12 cellular contexts compared by ENCODE assay signal in genomic region chr5:67807116-67807888, GRCh38.
DNase-seq lines count a peak whose midpoint lies in the region; ATAC-seq, FAIRE-seq and TF ChIP-seq lines count a peak whose summit lies in the region.
"Had no signal": no experiment of that assay in that cellular context is flagged by ENCODE, and none has a peak within 500 bp of the region (broad histone marks: within the 10 kb centered on the region; RNA-seq: fewer than 3 reads in every experiment).

No MANE protein-coding gene starts in this region.

- H4K20me1 ChIP-seq in HepG2 (ENCODE audit: insufficient read depth, low read length) = no peaks in the 10 kb centered on the region

- H3K9me3 ChIP-seq in right lobe of liver = no peaks in the 10 kb centered on the region
- no peaks in the 10 kb centered on the region for H3K9me3 ChIP-seq in HepG2 (ENCODE audit: low read length)
- H3K9me3 ChIP-seq: mucosa of descending colon had no signal

- intact Hi-C loops in right lobe of liver (cut with DNase I) = no loop called here
- intact Hi-C loops in HepG2 (cut with micrococcal nuclease; ENCODE audit: unreplicated experiment) = no loop called here

- DNase-seq in right lobe of liver = no peak
- DNase-seq in HepG2 (ENCODE audit: low spot score) = no peak
- DNase-seq in cerebellum (ENCODE audit: low spot score) = peak; percentile 41
- DNase-seq in superior temporal gyrus (ENCODE audit: extremely low spot score) = peak; percentile 53
- DNase-seq in NK-92 treated with Interleukin-12 subunit alpha and Interleukin-12 subunit beta, amount 100 ng/mL, for 24 hours (lab: John Stamatoyannopoulos, UW) = no peak
- no peak for DNase-seq in stimulated activated CD4-positive, alpha-beta T cell treated with anti-CD3 and anti-CD28 coated beads, Interleukin-12 subunit alpha, Interleukin-12 subunit beta, amount 100 ng/mL, for 4 hours
- DNase-seq: activated CD8-positive, alpha-beta memory T cell treated with anti-CD3 and anti-CD28 coated beads for 24 hours; mucosa of descending colon; MV-4-11; T-helper 17 cell had no signal

- TF ChIP-seq RAD21 in HepG2 (CRISPR knock-in tag; IDR thresholded peaks at IDR 0.05) = no peak

- CTCF ChIA-PET in HepG2 (lab: Yijun Ruan, JAX; ENCODE audit: low intra/inter-chr PET ratio, low total read pairs) = no interaction called here

- TF ChIP-seq EP300 in HepG2 (IDR thresholded peaks at IDR 0.05; ENCODE audit: low read depth in 2 of 2, low read length in 2 of 2) (no peak), HepG2 (CRISPR knock-in tag; IDR thresholded peaks at IDR 0.05; ENCODE audit: borderline replicate concordance) (no peak)

- no peak overlapping the region for H3K9ac ChIP-seq in HepG2 (ENCODE audit: insufficient read depth, low read depth, low read length)

- H3K27ac ChIP-seq in right lobe of liver (no peak overlapping the region), HepG2 (ENCODE audit: extremely low read length, insufficient read depth, low read length) (no peak overlapping the region)

- no TSS peak for BruUV-seq in HepG2 (replicated peaks; lab: Mats Ljungman, UMichigan)

- H3K4me3 ChIP-seq in right lobe of liver (no peak overlapping the region), HepG2 (replicated peaks in 1 of 3; ENCODE audit: insufficient read depth in 1 of 3, low read depth in 2 of 3, low read length in 3 of 3) (no peak overlapping the region)
- H3K4me3 ChIP-seq: mucosa of descending colon had no signal

- no peaks in the 10 kb centered on the region for H3K79me2 ChIP-seq in HepG2 (ENCODE audit: insufficient read depth, low read length)

- 34% methylated on average over 4 of the region's 4 CpGs for WGBS in right lobe of liver (ENCODE audit: insufficient coverage, low coverage, low lambda C conversion rate, missing lambda C conversion rate)
- 80% methylated on average over 4 of the region's 4 CpGs for WGBS in HepG2 (ENCODE audit: low lambda C conversion rate)

- no peak for FAIRE-seq in HepG2 (lab: Jason Lieb, UNC)

- H3K27me3 ChIP-seq in right lobe of liver (no peaks in the 10 kb centered on the region), HepG2 (ENCODE audit: control insufficient read depth in 1 of 2, insufficient read depth in 2 of 2, low read length in 2 of 2) (no peaks in the 10 kb centered on the region)

- POLR2A ChIA-PET in HepG2 (lab: Yijun Ruan, JAX) = no interaction called here

- peaks cover 0 to 23% (median 0%) of the 10 kb centered on the region in 4 donors for H3K4me1 ChIP-seq in right lobe of liver
- H3K4me1 ChIP-seq in HepG2 (ENCODE audit: insufficient read depth, low read length) = no peaks in the 10 kb centered on the region

- H3K4me2 ChIP-seq in HepG2 (ENCODE audit: low read depth, low read length) = no peak overlapping the region

- no peaks in the 10 kb centered on the region for H3K36me3 ChIP-seq in right lobe of liver
- H3K36me3 ChIP-seq in HepG2 (replicated peaks in 1 of 2; ENCODE audit: control insufficient read depth in 1 of 2, insufficient read depth in 2 of 2, low read length in 2 of 2) = no peaks in the 10 kb centered on the region

- no peak overlapping the region for H2AFZ ChIP-seq in HepG2 (ENCODE audit: low read length)

- ATAC-seq in right lobe of liver (peak; percentile 11 to 60 (median 36)), HepG2 (no peak), HG02763 (IDR thresholded peaks at IDR 0.05; ENCODE audit: unreplicated experiment) (peak; percentile 43), HG02870 (IDR thresholded peaks at IDR 0.05; ENCODE audit: unreplicated experiment) (no peak)
- ATAC-seq: mucosa of descending colon, T-helper 17 cell had no signal

- no peak for TF ChIP-seq POLR2A in right lobe of liver (IDR thresholded peaks at IDR 0.05)
- TF ChIP-seq POLR2A in HepG2 (IDR thresholded peaks at IDR 0.05; ENCODE audit: insufficient read depth in 1 of 2, low read depth in 2 of 2, low read length in 2 of 2) = no peak

- TF ChIP-seq CTCF in right lobe of liver (IDR thresholded peaks at IDR 0.05) (no peak), HepG2 (CRISPR knock-in tag; IDR thresholded peaks at IDR 0.05) (no peak)

- in situ Hi-C loops in HepG2 (cut with HindIII; ENCODE audit: extremely low pct_ligation_motif_present, low pct_unique_long_range_greater_than_20kb) = no loop called here

TF ChIP-seq in HepG2, 621 proteins besides CTCF, POLR2A, EP300 and RAD21:
- TF ChIP-seq ZNF451 (CRISPR knock-in tag; IDR thresholded peaks at IDR 0.05) = no peak
- TF ChIP-seq PTBP1 (IDR thresholded peaks at IDR 0.05; ENCODE audit: low read depth, low read length, poor library complexity, severe bottlenecking) = no peak
- TF ChIP-seq RXRB (CRISPR knock-in tag; IDR thresholded peaks at IDR 0.05; ENCODE audit: borderline replicate concordance) = no peak
- no peak for TF ChIP-seq ZNF468 (CRISPR knock-in tag; IDR thresholded peaks at IDR 0.05)
- no peak for TF ChIP-seq HNRNPK (IDR thresholded peaks at IDR 0.05; ENCODE audit: low read depth, low read length, poor library complexity, severe bottlenecking)
- TF ChIP-seq MED1 (CRISPR knock-in tag; IDR thresholded peaks at IDR 0.05) = no peak
- no peak for TF ChIP-seq HOXA5 (CRISPR knock-in tag; IDR thresholded peaks at IDR 0.05)
- no peak for TF ChIP-seq ZFY (CRISPR knock-in tag; IDR thresholded peaks at IDR 0.05)
- no peak for TF ChIP-seq UBTF (CRISPR knock-in tag; IDR thresholded peaks at IDR 0.05)
- TF ChIP-seq ZNF572 (CRISPR knock-in tag; IDR thresholded peaks at IDR 0.05) = no peak
TF ChIP-seq in HepG2: peak in this region for 0.

Comparison
In these comparisons a context has a peak if more than half of its experiments do, and no peak if none do; other contexts are left out.
1. ATAC-seq: peak in right lobe of liver (4 of 4) and HG02763 (single experiment); none in HepG2 (single experiment) and HG02870 (single experiment).
2. DNase-seq: peak in cerebellum (single experiment) and superior temporal gyrus (single experiment); none in right lobe of liver (0 of 3), HepG2 (single experiment), NK-92 treated with Interleukin-12 subunit alpha and Interleukin-12 subunit beta, amount 100 ng/mL, for 24 hours (single experiment) and stimulated activated CD4-positive, alpha-beta T cell treated with anti-CD3 and anti-CD28 coated beads, Interleukin-12 subunit alpha, Interleukin-12 subunit beta, amount 100 ng/mL, for 4 hours (single experiment).